In genomic region chr5:51829691-51830090, GRCh38 we compare ENCODE assay signal across 23 cellular contexts.
DNase-seq lines count a peak whose midpoint lies in the region; ATAC-seq, FAIRE-seq and TF ChIP-seq lines count a peak whose summit lies in the region.
"Had no signal": no experiment of that assay in that cellular context is flagged by ENCODE, and none has a peak within 500 bp of the region (broad histone marks: within the 10 kb centered on the region; RNA-seq: fewer than 3 reads in every experiment).

No MANE protein-coding gene starts in this region.

- dilution Hi-C loops in endothelial cell of umbilical vein (cut with MboI; ENCODE audit: extremely low pct_ligation_motif_present, low sequenced_read_pairs): no loop called here

- H3K4me1 Mint-ChIP-seq in WTC11: peaks cover 5% of the 10 kb centered on the region; the same call in 1 of the 2 replicates
- H3K4me1 Mint-ChIP-seq: naive thymus-derived CD4-positive, alpha-beta T cell had no signal

- H2AFZ ChIP-seq in endothelial cell of umbilical vein (ENCODE audit: low read depth, low read length): no peak overlapping the region
- H2AFZ ChIP-seq: GM23248 had no signal

- ATAC-seq in WTC11: no peak
- ATAC-seq: CD8-positive, alpha-beta T cell; heart right ventricle; left colon; naive thymus-derived CD4-positive, alpha-beta T cell had no signal

- intact Hi-C loops in endothelial cell of umbilical vein (cut with micrococcal nuclease) (loop anchor here (2.0 kb wide), 1 partner anchor 19 kb away; no protein-coding TSS in a partner anchor), colonic mucosa (cut with DNase I) (no loop called here), prostate gland (cut with DNase I) (no loop called here)

- H3K36me3 ChIP-seq in endothelial cell of umbilical vein (ENCODE audit: control insufficient read depth in 2 of 2, extremely low read depth in 1 of 2, insufficient read depth in 2 of 2, low read length in 2 of 2) (no peaks in the 10 kb centered on the region), colonic mucosa (no peaks in the 10 kb centered on the region), prostate gland (no peaks in the 10 kb centered on the region)
- H3K36me3 ChIP-seq: heart right ventricle had no signal

- H3K9ac ChIP-seq in endothelial cell of umbilical vein (replicated peaks; ENCODE audit: extremely low read depth, insufficient read depth, low read length) (no peak overlapping the region), colonic mucosa (ENCODE audit: low read depth in 2 of 2, low read length in 2 of 2) (no peak overlapping the region)
- H3K9ac ChIP-seq: GM23248 had no signal

- DNase-seq in NCI-H748 (lab: John Stamatoyannopoulos, UW; ENCODE audit: unreplicated experiment) (peak; percentile 40), NCI-H748 treated with DMSO at 0.1 percent for 48 hours (lab: John Stamatoyannopoulos, UW) (no peak), OCI-M1 (lab: John Stamatoyannopoulos, UW) (peak; percentile 9), endothelial cell of umbilical vein (ENCODE audit: low read depth, low spot score) (peak; percentile 87), foreskin fibroblast (no peak), colonic mucosa (no peak), prostate gland (ENCODE audit: low spot score) (no peak), WTC11 (ENCODE audit: low spot score) (no peak)
- DNase-seq: activated CD8-positive, alpha-beta memory T cell treated with anti-CD3 and anti-CD28 coated beads, Interleukin-2, amount 50 U/mL, for 4 hours; aorta; CD8-positive, alpha-beta T cell; central memory CD4-positive, alpha-beta T cell; dorsolateral prefrontal cortex; GM23248; heart right ventricle; KG1; left colon; mesendoderm; naive thymus-derived CD4-positive, alpha-beta T cell; NCI-H187; nucleus accumbens had no signal

- H3K9me1 ChIP-seq in endothelial cell of umbilical vein (replicated peaks; ENCODE audit: control insufficient read depth, extremely low read depth, insufficient read depth, low read length): no peaks in the 10 kb centered on the region

- H3K36me3 Mint-ChIP-seq in WTC11: no peaks in the 10 kb centered on the region
- H3K36me3 Mint-ChIP-seq: activated naive CD8-positive, alpha-beta T cell; CD8-positive, alpha-beta T cell; naive thymus-derived CD4-positive, alpha-beta T cell had no signal

- FAIRE-seq in endothelial cell of umbilical vein (lab: Jason Lieb, UNC): peak; percentile 35

- H3K9me3 ChIP-seq in endothelial cell of umbilical vein (replicated peaks; ENCODE audit: control insufficient read depth, insufficient read depth, low read length) (no peaks in the 10 kb centered on the region), colonic mucosa (no peaks in the 10 kb centered on the region), prostate gland (no peaks in the 10 kb centered on the region)
- H3K9me3 ChIP-seq: heart right ventricle had no signal

- H3K27ac ChIP-seq in endothelial cell of umbilical vein (ENCODE audit: insufficient read depth, low read depth, low read length) (no peak overlapping the region), colonic mucosa (no peak overlapping the region), prostate gland (no peak overlapping the region)
- H3K27ac ChIP-seq: dorsolateral prefrontal cortex, GM23248, heart right ventricle, VCaP had no signal

- no peak overlapping the region for H3K4me3 ChIP-seq in endothelial cell of umbilical vein (replicated peaks in 1 of 3; ENCODE audit: insufficient read depth in 1 of 3, low read depth in 1 of 3, low read length in 3 of 3)
- no peak overlapping the region for H3K4me3 ChIP-seq in foreskin fibroblast (ENCODE audit: low read depth in 1 of 2, low read length in 2 of 2)
- H3K4me3 ChIP-seq in colonic mucosa: no peak overlapping the region
- no peak overlapping the region for H3K4me3 ChIP-seq in prostate gland
- H3K4me3 ChIP-seq: dorsolateral prefrontal cortex, GM23248, heart right ventricle had no signal

- H3K4me3 Mint-ChIP-seq in WTC11: no peak overlapping the region
- H3K4me3 Mint-ChIP-seq: activated naive CD8-positive, alpha-beta T cell; CD8-positive, alpha-beta T cell; naive thymus-derived CD4-positive, alpha-beta T cell had no signal

- no TSS peak for BruUV-seq in endothelial cell of umbilical vein (replicated peaks; lab: Mats Ljungman, UMichigan)

- H3K9me3 Mint-ChIP-seq in WTC11: no peaks in the 10 kb centered on the region

- no peak for TF ChIP-seq POLR2A in endothelial cell of umbilical vein (IDR thresholded peaks at IDR 0.05; ENCODE audit: low read depth, low read length)
- no peak for TF ChIP-seq POLR2A in prostate gland (IDR thresholded peaks at IDR 0.05)

- no peaks in the 10 kb centered on the region for H4K20me1 ChIP-seq in endothelial cell of umbilical vein (replicated peaks; ENCODE audit: control insufficient read depth, extremely low read depth, insufficient read depth, low read length)

- H3K4me1 ChIP-seq in endothelial cell of umbilical vein (ENCODE audit: control insufficient read depth, extremely low read depth, insufficient read depth, low read length): peaks cover 15% of the 10 kb centered on the region
- H3K4me1 ChIP-seq in colonic mucosa: no peaks in the 10 kb centered on the region
- no peaks in the 10 kb centered on the region for H3K4me1 ChIP-seq in prostate gland (replicated peaks)
- H3K4me1 ChIP-seq: heart right ventricle had no signal

- POLR2A ChIA-PET in endothelial cell of umbilical vein (lab: Charles Lee) (no interaction called here), WTC11 (lab: Charles Lee) (interaction anchor here (1.0 kb wide), 1 partner anchor 22 kb away, joined by 3 read pairs; no protein-coding TSS in a partner anchor)

- no peaks in the 10 kb centered on the region for H3K79me2 ChIP-seq in endothelial cell of umbilical vein (ENCODE audit: control insufficient read depth, insufficient read depth, low read length)

- no peaks in the 10 kb centered on the region for H3K27me3 Mint-ChIP-seq in WTC11 (ENCODE audit: low read depth)
- H3K27me3 Mint-ChIP-seq: activated naive CD8-positive, alpha-beta T cell; naive thymus-derived CD4-positive, alpha-beta T cell had no signal

- H3K27ac Mint-ChIP-seq in WTC11: no peak overlapping the region
- H3K27ac Mint-ChIP-seq: activated naive CD8-positive, alpha-beta T cell; CD8-positive, alpha-beta T cell; naive thymus-derived CD4-positive, alpha-beta T cell had no signal

- TF ChIP-seq CTCF in endothelial cell of umbilical vein (IDR thresholded peaks at IDR 0.05; ENCODE audit: extremely low read depth in 1 of 2, insufficient read depth in 1 of 2, low read depth in 1 of 2, low read length in 2 of 2): no peak
- no peak for TF ChIP-seq CTCF in foreskin fibroblast (IDR thresholded peaks at IDR 0.05; ENCODE audit: low read depth, low read length)
- TF ChIP-seq CTCF in colonic mucosa (IDR thresholded peaks at IDR 0.05): no peak
- TF ChIP-seq CTCF in prostate gland (IDR thresholded peaks at IDR 0.05): no peak
- TF ChIP-seq CTCF in WTC11 (IDR thresholded peaks at IDR 0.05): no peak

- peak overlapping the region; percentile 16 for H3K4me2 ChIP-seq in endothelial cell of umbilical vein (ENCODE audit: insufficient read depth, low read length)

- no peaks in the 10 kb centered on the region for H3K27me3 ChIP-seq in endothelial cell of umbilical vein (ENCODE audit: control insufficient read depth in 2 of 2, insufficient read depth in 2 of 2, low read length in 2 of 2)
- H3K27me3 ChIP-seq in colonic mucosa: no peaks in the 10 kb centered on the region
- no peaks in the 10 kb centered on the region for H3K27me3 ChIP-seq in prostate gland (replicated peaks; ENCODE audit: insufficient read depth)
- H3K27me3 ChIP-seq: heart right ventricle had no signal

- CTCF ChIA-PET in endothelial cell of umbilical vein (lab: Charles Lee) (interaction anchor here (0.7 to 1.7 kb wide), 7 partner anchors 8 to 526 kb away, joined by 3 to 6 read pairs (median 3); partner anchors contain the start of gene ISL1), WTC11 (lab: Charles Lee) (no interaction called here)

TF ChIP-seq in endothelial cell of umbilical vein, 7 proteins besides CTCF, POLR2A, EP300 and RAD21:
- TF ChIP-seq MAX (IDR thresholded peaks at IDR 0.05; ENCODE audit: insufficient read depth, insufficient read length) (no peak), POLR2AphosphoS5 (IDR thresholded peaks at IDR 0.05; ENCODE audit: insufficient read depth, low read depth, low read length) (no peak), MYC (IDR thresholded peaks at IDR 0.05; ENCODE audit: low read depth, low read length) (no peak), FOS (IDR thresholded peaks at IDR 0.05; ENCODE audit: borderline replicate concordance, insufficient read depth, low read length) (no peak), GATA2 (IDR thresholded peaks at IDR 0.05; ENCODE audit: insufficient read depth, insufficient read length, low read depth, low read length) (no peak), EZH2 (IDR thresholded peaks at IDR 0.05; ENCODE audit: borderline replicate concordance, low read depth, low read length, severe bottlenecking) (no peak), JUN (IDR thresholded peaks at IDR 0.05; ENCODE audit: borderline replicate concordance, insufficient read depth, insufficient read length, low read depth) (no peak)
TF ChIP-seq in endothelial cell of umbilical vein: peak in this region for 0.

TF ChIP-seq in WTC11, 78 proteins besides CTCF, POLR2A, EP300 and RAD21:
- TF ChIP-seq MXD4 (CRISPR knock-in tag; IDR thresholded peaks at IDR 0.05; ENCODE audit: borderline replicate concordance): no peak

Comparison
In these comparisons a context has a peak if more than half of its experiments do, and no peak if none do; other contexts are left out.
1. DNase-seq: peak in NCI-H748 (single experiment), OCI-M1 (single experiment) and endothelial cell of umbilical vein (single experiment); none in NCI-H748 treated with DMSO at 0.1 percent for 48 hours (single experiment), foreskin fibroblast (0 of 2), colonic mucosa (single experiment), prostate gland (single experiment) and WTC11 (single experiment).